In the genomic region with DNA sequence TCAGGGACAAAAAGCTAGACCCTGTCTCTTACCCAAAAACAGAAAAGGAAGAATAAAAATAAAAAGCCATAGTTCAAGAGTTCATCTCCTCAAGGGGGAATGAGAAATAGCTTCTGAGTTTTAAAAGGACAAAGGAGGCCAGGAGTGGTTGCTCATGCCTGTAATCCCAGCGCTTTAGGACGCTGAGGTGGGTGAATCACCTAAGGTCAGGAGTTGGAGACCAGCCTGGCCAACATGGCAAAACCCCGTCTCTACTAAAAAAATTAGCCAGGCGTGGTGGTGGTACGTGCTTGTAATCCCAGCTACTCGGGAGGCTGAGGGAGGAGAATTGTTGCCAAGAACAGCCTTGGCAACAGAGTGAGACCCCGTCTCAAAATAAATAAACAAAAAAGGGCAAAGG, we compare ENCODE assay signal across 24 cellular contexts.
"Had no signal": no experiment of that assay in that cellular context is flagged by ENCODE, and none has a peak within 500 bp of the region (broad histone marks: within the 10 kb centered on the region; RNA-seq: fewer than 3 reads in every experiment).

No MANE protein-coding gene starts in this region.

- DNase-seq: activated CD4-positive, alpha-beta T cell treated with anti-CD3 and anti-CD28 coated beads for 4 hours; activated CD8-positive, alpha-beta memory T cell treated with anti-CD3 and anti-CD28 coated beads, Interleukin-2, amount 50 U/mL, for 4 hours; activated CD8-positive, alpha-beta T cell treated with anti-CD3 and anti-CD28 coated beads for 36 hours; activated gamma-delta T cell treated with Interleukin-2 at 50 U/mL for 16 hours; activated naive CD4-positive, alpha-beta T cell treated with anti-CD3 and anti-CD28 coated beads, Interleukin-2, amount 10 ng/mL, durations not matched to agents 7 days and 5 days; activated naive CD8-positive, alpha-beta T cell treated with anti-CD3 and anti-CD28 coated beads for 36 hours; activated T-cell treated with anti-CD3 and anti-CD28 coated beads, Interleukin-2, amount 50 U/mL, for 72 hours; anterior cingulate cortex; body of pancreas; central memory CD4-positive, alpha-beta T cell; Kasumi-1; KBM-7; NCI-H1092 treated with DMSO at 0.1 percent for 48 hours; NCI-H1436; NCI-H187; NCI-H2081; NCI-H510A treated with DMSO at 0.1 percent for 48 hours; PC-3; SHP77; SW 1271 had no signal

- H3K27me3 Mint-ChIP-seq: activated CD8-positive, alpha-beta T cell treated with anti-CD3 and anti-CD28 coated beads for 36 hours; activated naive CD4-positive, alpha-beta T cell treated with anti-CD3 and anti-CD28 coated beads, Interleukin-2, amount 10 ng/mL, durations not matched to agents 7 days and 5 days; activated naive CD8-positive, alpha-beta T cell treated with anti-CD3 and anti-CD28 coated beads for 36 hours had no signal

- ATAC-seq: activated CD4-positive, CD25-positive, alpha-beta regulatory T cell treated with anti-CD3 and anti-CD28 coated beads, Interleukin-2, amount 50 U/mL, for 24 hours; activated CD8-positive, alpha-beta T cell treated with anti-CD3 and anti-CD28 coated beads for 36 hours; activated T-cell treated with anti-CD3 and anti-CD28 coated beads, Interleukin-2, amount 50 U/mL, for 72 hours; body of pancreas; PC-3; SK-N-SH treated with all-trans-retinoic acid at 6 μM for 48 hours had no signal

- H3K4me1 Mint-ChIP-seq: activated naive CD4-positive, alpha-beta T cell treated with anti-CD3 and anti-CD28 coated beads, Interleukin-2, amount 10 ng/mL, durations not matched to agents 7 days and 5 days had no signal

- H3K9me3 Mint-ChIP-seq: activated CD8-positive, alpha-beta T cell treated with anti-CD3 and anti-CD28 coated beads for 36 hours; activated naive CD4-positive, alpha-beta T cell treated with anti-CD3 and anti-CD28 coated beads, Interleukin-2, amount 10 ng/mL, durations not matched to agents 7 days and 5 days; activated naive CD8-positive, alpha-beta T cell treated with anti-CD3 and anti-CD28 coated beads for 36 hours; activated T-cell treated with anti-CD3 and anti-CD28 coated beads, Interleukin-2, amount 50 U/mL, for 72 hours; activated T-helper 2 cell treated with anti-CD3 and anti-CD28 coated beads, Interferon-gamma antibody, Interleukin-2, Interleukin-4, amounts not matched to agents 10 μg/mL and 5 μg/mL and 100 μg/mL, durations not matched to agents 14 hours and 24 hours and 36 hours; T-helper 2 cell treated with Interferon-gamma antibody and Interleukin-4, amounts not matched to agents 5 μg/mL and 100 μg/mL, for 36 hours had no signal

- H3K27ac Mint-ChIP-seq: activated CD8-positive, alpha-beta T cell treated with anti-CD3 and anti-CD28 coated beads for 36 hours; activated naive CD4-positive, alpha-beta T cell treated with anti-CD3 and anti-CD28 coated beads, Interleukin-2, amount 10 ng/mL, durations not matched to agents 7 days and 5 days; activated T-cell treated with anti-CD3 and anti-CD28 coated beads, Interleukin-2, amount 50 U/mL, for 72 hours; activated T-helper 2 cell treated with anti-CD3 and anti-CD28 coated beads, Interferon-gamma antibody, Interleukin-2, Interleukin-4, amounts not matched to agents 10 μg/mL and 5 μg/mL and 100 μg/mL, durations not matched to agents 14 hours and 24 hours and 36 hours; T-helper 2 cell treated with Interferon-gamma antibody and Interleukin-4, amounts not matched to agents 5 μg/mL and 100 μg/mL, for 36 hours had no signal

- H3K4me3 Mint-ChIP-seq: activated CD8-positive, alpha-beta T cell treated with anti-CD3 and anti-CD28 coated beads for 36 hours; activated naive CD4-positive, alpha-beta T cell treated with anti-CD3 and anti-CD28 coated beads, Interleukin-2, amount 10 ng/mL, durations not matched to agents 7 days and 5 days; activated naive CD8-positive, alpha-beta T cell treated with anti-CD3 and anti-CD28 coated beads for 36 hours; activated T-cell treated with anti-CD3 and anti-CD28 coated beads, Interleukin-2, amount 50 U/mL, for 72 hours; T-helper 2 cell treated with Interferon-gamma antibody and Interleukin-4, amounts not matched to agents 5 μg/mL and 100 μg/mL, for 36 hours had no signal
